Comparison of ENCODE assay signal across 7 cellular contexts in the genomic region with DNA sequence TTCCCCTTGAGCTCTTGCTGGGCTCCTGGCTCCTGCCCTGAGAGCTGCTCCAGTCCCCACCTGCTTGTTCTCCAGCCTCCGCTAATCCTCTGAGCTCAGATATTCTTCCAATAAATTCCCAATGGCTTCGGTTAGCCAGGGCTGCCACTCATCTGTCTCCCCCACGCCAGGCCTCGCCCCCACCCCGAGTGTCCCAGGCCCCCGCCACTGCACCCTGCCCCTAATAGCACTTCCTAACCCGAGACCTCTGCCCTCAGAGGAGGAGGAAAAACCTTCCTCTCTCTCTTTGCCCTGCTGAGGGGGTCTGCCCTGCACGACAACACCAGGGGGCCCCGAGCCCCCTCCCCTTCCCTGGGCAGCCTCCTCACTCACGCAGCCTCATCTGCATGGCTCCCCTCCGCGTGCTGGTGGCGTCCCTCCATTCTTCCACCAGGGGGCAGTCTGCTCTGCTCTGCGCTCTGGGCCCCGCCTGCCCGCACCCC. TPM values are rescaled to one million over a fixed set of nuclear protein-coding genes. Genes with fewer than 3 reads are reported as not detected.
DNase-seq lines count a peak whose midpoint lies in the region; ATAC-seq, FAIRE-seq and TF ChIP-seq lines count a peak whose summit lies in the region.
"Had no signal": no experiment of that assay in that cellular context is flagged by ENCODE, and none has a peak within 500 bp of the region (broad histone marks: within the 10 kb centered on the region; RNA-seq: fewer than 3 reads in every experiment).

No MANE protein-coding gene starts in this region.

- ATAC-seq in T-cell (replicated peaks in 1 of 4) (peak; percentile 65 to 83 (median 72)), GM21576 (IDR thresholded peaks at IDR 0.05; ENCODE audit: unreplicated experiment) (no peak)

- peak; percentile 50 for DNase-seq in GM19238 (ENCODE audit: insufficient read length, low spot score)
- DNase-seq in T-cell = peak in 26 of 34 experiments; percentile 22 to 65 (median 40)
- DNase-seq in fibroblast of mammary gland (ENCODE audit: low read depth) = no peak
- peak in 2 of 3 donors; percentile 31 to 55 for DNase-seq in stimulated activated CD4-positive, alpha-beta T cell treated with anti-CD3 and anti-CD28 coated beads, TNF-alpha, amount 100 ng/mL, for 48 hours (ENCODE audit: low read depth in 3 of 3)
- DNase-seq in RCC 7860 (ENCODE audit: low spot score) = no peak

- no peaks in the 10 kb centered on the region for H3K36me3 Mint-ChIP-seq in T-cell

- CTCF ChIA-PET in T-cell (lab: Charles Lee) = no interaction called here

- no peak for FAIRE-seq in RCC 7860 (lab: Jason Lieb, UNC)

- no peak overlapping the region for H3K4me3 ChIP-seq in fibroblast of mammary gland (ENCODE audit: control insufficient read depth, low read depth, low read length)

- TF ChIP-seq CTCF in fibroblast of mammary gland (conservative IDR thresholded peaks at IDR 0.05; ENCODE audit: control insufficient read depth, insufficient read depth, low read depth, low read length) = peak; percentile 39

- H3K4me1 Mint-ChIP-seq in T-cell = peaks cover 5 to 16% (median 11%) of the 10 kb centered on the region in 3 donors

- H3K27me3 Mint-ChIP-seq in T-cell = peaks cover 10 to 17% of the 10 kb centered on the region in 2 donors

- peak overlapping the region in 1 of 3 donors; percentile 44 for H3K4me3 Mint-ChIP-seq in T-cell
- H3K4me3 Mint-ChIP-seq: stimulated activated naive CD8-positive, alpha-beta T cell treated with anti-CD3 and anti-CD28 coated beads, Interleukin-15, Interleukin-2, amounts not matched to agents 100 ng/mL and 50 ng/mL, for 24 hours had no signal

- POLR2A ChIA-PET in T-cell (lab: Charles Lee) = no interaction called here

- H3K9me3 Mint-ChIP-seq in T-cell = peaks cover 0 to 6% (median 0%) of the 10 kb centered on the region in 3 donors

- no peak overlapping the region for H3K27ac Mint-ChIP-seq in T-cell
- H3K27ac Mint-ChIP-seq: stimulated activated naive CD8-positive, alpha-beta T cell treated with anti-CD3 and anti-CD28 coated beads, Interleukin-15, Interleukin-2, amounts not matched to agents 100 ng/mL and 50 ng/mL, for 24 hours had no signal

RNA-seq across cellular contexts. Expression of a gene that starts 5.4 kb away (rescaled TPM):
- not detected for total RNA-seq in T-cell

RNA-seq across cellular contexts. Expression of a gene that starts 11.7 kb away (rescaled TPM):
- under 1 TPM in 1 of 5 donors, not detected in 4; 0.16 TPM for total RNA-seq in T-cell

RNA-seq across cellular contexts. Expression of a gene that starts 21.4 kb away (rescaled TPM):
- 10 to 100 TPM; 24.4 to 53.5 (median 45.8) TPM for total RNA-seq in T-cell

RNA-seq across cellular contexts. Expression of a gene that starts 21.4 kb away (rescaled TPM):
- total RNA-seq in T-cell = not detected

RNA-seq across cellular contexts. Expression of a gene that starts 26.4 kb away (rescaled TPM):
- total RNA-seq in T-cell = 1 to 10 TPM; 1.9 to 2.9 (median 2.3) TPM

Comparison
In these comparisons a context has a peak if more than half of its experiments do, and no peak if none do; other contexts are left out.
1. DNase-seq: peak in GM19238 (single experiment), T-cell (26 of 34) and stimulated activated CD4-positive, alpha-beta T cell treated with anti-CD3 and anti-CD28 coated beads, TNF-alpha, amount 100 ng/mL, for 48 hours (2 of 3); none in fibroblast of mammary gland (single experiment) and RCC 7860 (single experiment).